ENCODE assay signal across 13 cellular contexts in the genomic region with DNA sequence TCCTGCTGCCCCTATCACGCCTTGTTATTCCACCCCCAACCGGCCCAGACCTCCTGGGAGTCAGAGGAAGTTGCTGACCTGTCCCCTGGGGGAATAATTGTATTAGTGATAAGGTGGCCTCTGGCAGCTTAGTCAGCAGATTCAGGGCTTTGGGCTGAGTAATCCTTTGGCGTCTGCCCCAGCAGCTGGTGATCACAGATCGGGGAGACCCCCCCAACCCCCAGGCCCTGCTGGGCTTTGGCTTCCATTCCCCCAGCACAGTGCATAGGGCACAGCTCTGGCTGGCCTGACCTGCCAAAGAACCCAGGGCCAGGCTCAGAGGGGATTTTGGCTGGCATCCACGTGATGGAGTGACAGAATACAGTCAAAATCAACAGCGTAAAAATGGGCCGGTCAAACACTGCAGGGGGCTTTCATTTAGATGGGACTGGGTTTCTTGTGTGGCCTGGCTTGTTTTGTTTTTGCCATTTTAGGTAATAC. TPM values are rescaled to one million over a fixed set of nuclear protein-coding genes. Genes with fewer than 3 reads are reported as not detected.
DNase-seq lines count a peak whose midpoint lies in the region; ATAC-seq and TF ChIP-seq lines count a peak whose summit lies in the region.
"Had no signal": no experiment of that assay in that cellular context is flagged by ENCODE, and none has a peak within 500 bp of the region (broad histone marks: within the 10 kb centered on the region; RNA-seq: fewer than 3 reads in every experiment).

No MANE protein-coding gene starts in this region.

- peaks cover 42% of the 10 kb centered on the region for H3K4me1 Mint-ChIP-seq in brain

- TF ChIP-seq CTCF in NB4 (IDR thresholded peaks at IDR 0.05; ENCODE audit: low read depth, low read length) (no peak), brain (conservative IDR thresholded peaks at IDR 0.05) (no peak), heart left ventricle (IDR thresholded peaks at IDR 0.05) (no peak), prostate gland (IDR thresholded peaks at IDR 0.05) (no peak)

- H3K4me3 ChIP-seq in NB4 (ENCODE audit: low read depth, low read length): no peak overlapping the region
- H3K4me3 ChIP-seq in heart left ventricle: no peak overlapping the region
- H3K4me3 ChIP-seq in prostate gland: no peak overlapping the region
- H3K4me3 ChIP-seq in right cardiac atrium (ENCODE audit: low read length): no peak overlapping the region
- H3K4me3 ChIP-seq: ascending aorta, psoas muscle had no signal

- H3K4me3 Mint-ChIP-seq in brain: no peak overlapping the region
- H3K4me3 Mint-ChIP-seq: activated CD4-positive, alpha-beta memory T cell treated with anti-CD3 and anti-CD28 coated beads for 36 hours had no signal

- TF ChIP-seq POLR2A in NB4 (IDR thresholded peaks at IDR 0.05; ENCODE audit: extremely low read depth, insufficient read length): no peak
- TF ChIP-seq POLR2A in heart left ventricle (IDR thresholded peaks at IDR 0.05): no peak
- TF ChIP-seq POLR2A in prostate gland (IDR thresholded peaks at IDR 0.05): no peak

- H3K4me1 ChIP-seq in heart left ventricle (peaks cover 0 to 25% (median 9%) of the 10 kb centered on the region in 12 donors), prostate gland (replicated peaks) (no peaks in the 10 kb centered on the region), right cardiac atrium (ENCODE audit: control insufficient read depth, insufficient read depth, low read length) (peaks cover 2% of the 10 kb centered on the region)
- H3K4me1 ChIP-seq: psoas muscle had no signal

- no peaks in the 10 kb centered on the region for H3K27me3 Mint-ChIP-seq in brain

- ATAC-seq in GM18498 (IDR thresholded peaks at IDR 0.05; ENCODE audit: unreplicated experiment): no peak
- ATAC-seq in heart left ventricle: no peak
- ATAC-seq in right cardiac atrium: no peak
- ATAC-seq: psoas muscle had no signal

- H3K9me3 ChIP-seq in heart left ventricle (no peaks in the 10 kb centered on the region), prostate gland (no peaks in the 10 kb centered on the region), right cardiac atrium (ENCODE audit: control insufficient read depth, low read length) (no peaks in the 10 kb centered on the region)
- H3K9me3 ChIP-seq: ascending aorta, psoas muscle had no signal

- H3K27ac ChIP-seq in heart left ventricle (no peak overlapping the region), prostate gland (no peak overlapping the region), right cardiac atrium (ENCODE audit: low read length) (no peak overlapping the region)
- H3K27ac ChIP-seq: psoas muscle had no signal

- DNase-seq in EH (ENCODE audit: low read depth) (peak; percentile 57), NB4 (ENCODE audit: low read depth) (peak; percentile 21), myocyte (ENCODE audit: low read depth) (peak; percentile 56), heart left ventricle (no peak), prostate gland (ENCODE audit: low spot score) (no peak), right cardiac atrium (no peak)
- DNase-seq: activated CD4-positive, alpha-beta memory T cell treated with anti-CD3 and anti-CD28 coated beads for 36 hours; NCI-H1105; psoas muscle; SIG-M5 had no signal

- H3K27me3 ChIP-seq in heart left ventricle (peaks cover 0 to 6% (median 0%) of the 10 kb centered on the region in 9 donors), prostate gland (replicated peaks; ENCODE audit: insufficient read depth) (no peaks in the 10 kb centered on the region), right cardiac atrium (ENCODE audit: control insufficient read depth, insufficient read depth) (no peaks in the 10 kb centered on the region)
- H3K27me3 ChIP-seq: ascending aorta had no signal

- H3K36me3 ChIP-seq in heart left ventricle (no peaks in the 10 kb centered on the region), prostate gland (no peaks in the 10 kb centered on the region)
- H3K36me3 ChIP-seq: ascending aorta had no signal

- WGBS in heart left ventricle, 4 donors: 44 to 57% (median 47%) methylated on average over 5 to 7 of the region's 7 CpGs
- 61% methylated on average over 7 of the region's 7 CpGs for WGBS in prostate gland
- 40% methylated on average over 7 of the region's 7 CpGs for WGBS in right cardiac atrium

- no peaks in the 10 kb centered on the region for H3K36me3 Mint-ChIP-seq in brain
- H3K36me3 Mint-ChIP-seq: activated CD4-positive, alpha-beta memory T cell treated with anti-CD3 and anti-CD28 coated beads for 36 hours had no signal

- intact Hi-C loops in heart left ventricle (cut with DNase I): loop anchor here in 5 of 10 donors (10.0 kb wide), 4 partner anchors 62 to 692 kb away; a partner anchor contains a TSS
- intact Hi-C loops in prostate gland (cut with DNase I): no loop called here
- intact Hi-C loops in right cardiac atrium (cut with DNase I): loop anchor here in 2 of 4 donors (10.0 kb wide), 3 partner anchors 62 to 362 kb away; no protein-coding TSS in a partner anchor

- H3K27ac Mint-ChIP-seq in brain: peak overlapping the region in 3 of 5 experiments; percentile 49 to 74 (median 69)
- H3K27ac Mint-ChIP-seq: activated CD4-positive, alpha-beta memory T cell treated with anti-CD3 and anti-CD28 coated beads for 36 hours had no signal

- peaks cover 0 to 6% (median 0%) of the 10 kb centered on the region in 5 experiments for H3K9me3 Mint-ChIP-seq in brain
- H3K9me3 Mint-ChIP-seq: activated CD4-positive, alpha-beta memory T cell treated with anti-CD3 and anti-CD28 coated beads for 36 hours had no signal

RNA-seq across cellular contexts. Expression of a gene that starts 3.9 kb away (rescaled TPM):
- polyA plus RNA-seq in brain (ENCODE audit: insufficient read depth, low read depth, low replicate concordance) (not detected), heart left ventricle (under 1 TPM; 0.07 to 0.11 TPM), right cardiac atrium (0.05 TPM)
- total RNA-seq in myocyte (not detected in 2 replicates), heart left ventricle (under 1 TPM in 2 of 9 donors, not detected in 7; 0.20 to 0.25 TPM), prostate gland (1 to 10 TPM in 1 of 2 donors, under 1 TPM in 1; 0.51 to 2.1 TPM), right cardiac atrium (under 1 TPM in 1 of 4 donors, not detected in 3; 0.12 TPM)
- polyA plus RNA-seq in myocyte (2012): 0.16 TPM
- total RNA-seq: activated CD4-positive, alpha-beta memory T cell treated with anti-CD3 and anti-CD28 coated beads for 36 hours; ascending aorta; psoas muscle had no signal
- polyA plus RNA-seq: psoas muscle had no signal

Comparison
In these comparisons a context has a peak if more than half of its experiments do, and no peak if none do; other contexts are left out.
1. DNase-seq: peak in EH (single experiment), NB4 (single experiment) and myocyte (single experiment); none in heart left ventricle (0 of 5), prostate gland (single experiment) and right cardiac atrium (0 of 3).